Comparison of ENCODE assay signal across 14 cellular contexts in genomic region chr22:35043251-35043931, GRCh38. TPM values are rescaled to one million over a fixed set of nuclear protein-coding genes. Genes with fewer than 3 reads are reported as not detected.
DNase-seq lines count a peak whose midpoint lies in the region; ATAC-seq and TF ChIP-seq lines count a peak whose summit lies in the region.
"Had no signal": no experiment of that assay in that cellular context is flagged by ENCODE, and none has a peak within 500 bp of the region (broad histone marks: within the 10 kb centered on the region; RNA-seq: fewer than 3 reads in every experiment).

No MANE protein-coding gene starts in this region.

- H3K27ac ChIP-seq in RWPE2 (ENCODE audit: poor library complexity, severe bottlenecking) (no peak overlapping the region), left ventricle myocardium inferior (replicated peaks) (no peak overlapping the region)

- H3K9me3 ChIP-seq in RWPE2 (ENCODE audit: severe bottlenecking) = peaks cover 2% of the 10 kb centered on the region
- H3K9me3 ChIP-seq in left ventricle myocardium inferior (replicated peaks) = peaks cover 6% of the 10 kb centered on the region

- DNase-seq in H7 = peak; percentile 32
- no peak for DNase-seq in RWPE2 (ENCODE audit: low spot score)
- peak; percentile 4 to 14 for DNase-seq in lung microvascular endothelial cell (ENCODE audit: low read depth in 2 of 2)
- no peak for DNase-seq in putamen (ENCODE audit: low spot score)
- DNase-seq in DMS153 treated with DMSO at 0.1 percent for 48 hours (lab: John Stamatoyannopoulos, UW; ENCODE audit: unreplicated experiment) = no peak
- no peak for DNase-seq in left ventricle myocardium inferior
- DNase-seq: activated CD8-positive, alpha-beta memory T cell treated with anti-CD3 and anti-CD28 coated beads, Interleukin-2, amount 10 ng/mL, durations not matched to agents 7 days and 5 days; kidney glomerular epithelial cell; NCI-H2227 treated with DMSO at 0.1 percent for 48 hours; stimulated activated CD4-positive, alpha-beta T cell treated with anti-CD3 and anti-CD28 coated beads, Interleukin-1b, Interleukin-23, amount 100 ng/mL, for 48 hours; T-helper 1 cell had no signal

- ATAC-seq in RWPE2 (ENCODE audit: low read depth) = no peak
- ATAC-seq: activated CD8-positive, alpha-beta memory T cell treated with anti-CD3 and anti-CD28 coated beads, Interleukin-2, amount 10 ng/mL, durations not matched to agents 7 days and 5 days had no signal

- H3K4me1 ChIP-seq in RWPE2 (ENCODE audit: insufficient read depth, poor library complexity, severe bottlenecking) = no peaks in the 10 kb centered on the region
- H3K4me1 ChIP-seq in left ventricle myocardium inferior = no peaks in the 10 kb centered on the region

- no peak overlapping the region for H3K4me3 ChIP-seq in H7 (ENCODE audit: insufficient read depth, low read depth, low read length)
- H3K4me3 ChIP-seq in RWPE2 (ENCODE audit: severe bottlenecking) = no peak overlapping the region
- H3K4me3 ChIP-seq in left ventricle myocardium inferior = no peak overlapping the region

- intact Hi-C loops in left ventricle myocardium inferior (cut with micrococcal nuclease) = no loop called here

- TF ChIP-seq CTCF in GM12872 (IDR thresholded peaks at IDR 0.05; ENCODE audit: insufficient read depth, low read depth, low read length) = peak; percentile 79
- TF ChIP-seq CTCF in RWPE2 (IDR thresholded peaks at IDR 0.05; ENCODE audit: poor library complexity, severe bottlenecking) = peak; percentile 35
- TF ChIP-seq CTCF in left ventricle myocardium inferior (IDR thresholded peaks at IDR 0.05; ENCODE audit: borderline replicate concordance) = no peak

- H3K36me3 ChIP-seq in H7 (replicated peaks; ENCODE audit: control insufficient read depth, insufficient read depth, low read length) = no peaks in the 10 kb centered on the region
- H3K36me3 ChIP-seq in RWPE2 (ENCODE audit: low read depth) = no peaks in the 10 kb centered on the region
- H3K36me3 ChIP-seq in left ventricle myocardium inferior = no peaks in the 10 kb centered on the region

- no peaks in the 10 kb centered on the region for H3K27me3 ChIP-seq in H7 (ENCODE audit: control insufficient read depth, insufficient read depth, low read length)
- H3K27me3 ChIP-seq in RWPE2 (ENCODE audit: insufficient read depth, poor library complexity, severe bottlenecking) = no peaks in the 10 kb centered on the region
- peaks cover 85% of the 10 kb centered on the region for H3K27me3 ChIP-seq in left ventricle myocardium inferior (ENCODE audit: low read depth)

RNA-seq across cellular contexts. Expression of gene ISX, which starts 22.6 kb away (rescaled TPM):
- total RNA-seq in H7 (2014; rRNA removed; shearing (Covaris generic)) = not detected in 2 replicates
- total RNA-seq in lung microvascular endothelial cell (not detected in 2 replicates), left ventricle myocardium inferior (not detected)
- total RNA-seq: activated CD8-positive, alpha-beta memory T cell treated with anti-CD3 and anti-CD28 coated beads, Interleukin-2, amount 10 ng/mL, durations not matched to agents 7 days and 5 days; fibroblast of lung; neural crest cell had no signal

Comparison
In these comparisons a context has a peak if more than half of its experiments do, and no peak if none do; other contexts are left out.
1. DNase-seq: peak in H7 (single experiment) and lung microvascular endothelial cell (2 of 2); none in RWPE2 (single experiment), putamen (single experiment), DMS153 treated with DMSO at 0.1 percent for 48 hours (single experiment) and left ventricle myocardium inferior (single experiment).